In the genomic region with DNA sequence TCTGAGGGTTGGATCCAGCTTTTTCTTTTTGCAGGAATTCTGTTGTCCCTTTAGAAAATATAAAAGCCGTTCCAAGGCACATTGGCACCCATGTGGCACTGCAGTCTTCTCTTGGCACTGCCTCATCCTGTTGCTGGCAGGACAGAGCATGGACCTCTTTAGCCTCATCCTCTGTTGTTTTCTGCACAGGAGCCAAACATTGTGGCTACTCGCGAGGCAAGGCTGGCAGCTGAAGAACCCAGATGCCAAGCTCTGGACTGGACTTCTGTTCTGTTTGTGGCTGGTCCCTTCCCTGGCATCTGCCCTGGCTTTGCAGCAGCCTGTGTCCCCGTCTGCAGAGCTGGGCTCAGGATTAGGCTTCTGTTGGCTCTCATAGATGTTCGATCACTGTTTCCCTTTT, we compare ENCODE assay signal across 27 cellular contexts.
A peak's percentile ranks its signal among the peaks of the same experiment; 100 is the strongest.
DNase-seq lines count a peak whose midpoint lies in the region; ATAC-seq and TF ChIP-seq lines count a peak whose summit lies in the region.
"Had no signal": no experiment of that assay in that cellular context is flagged by ENCODE, and none has a peak within 500 bp of the region (broad histone marks: within the 10 kb centered on the region; RNA-seq: fewer than 3 reads in every experiment).

No MANE protein-coding gene starts in this region.

- ATAC-seq in activated T-cell treated with anti-CD3 and anti-CD28 coated beads, Interleukin-2, amount 50 U/mL, for 4 hours, result no peak
- ATAC-seq: activated CD8-positive, alpha-beta T cell treated with anti-CD3 and anti-CD28 coated beads for 36 hours; activated naive CD4-positive, alpha-beta T cell treated with anti-CD3 and anti-CD28 coated beads, Interleukin-2, amount 50 U/mL, for 72 hours; stimulated activated naive CD8-positive, alpha-beta T cell treated with anti-CD3 and anti-CD28 coated beads, Interleukin-15, amount 100 ng/mL, for 72 hours had no signal

- H3K4me1 Mint-ChIP-seq in activated T-cell treated with anti-CD3 and anti-CD28 coated beads, Interleukin-2, amount 50 U/mL, for 4 hours (ENCODE audit: low read depth), result no peaks in the 10 kb centered on the region

- no peaks in the 10 kb centered on the region for H4K20me1 ChIP-seq in OCI-LY7 (ENCODE audit: insufficient read depth, low read length)
- H4K20me1 ChIP-seq: BLaER1 had no signal

- no peaks in the 10 kb centered on the region for H3K36me3 ChIP-seq in OCI-LY7 (ENCODE audit: insufficient read depth, low read length)
- H3K36me3 ChIP-seq: ascending aorta, BLaER1, cardiac muscle cell, tibial nerve had no signal

- no peaks in the 10 kb centered on the region for H3K36me3 Mint-ChIP-seq in activated T-cell treated with anti-CD3 and anti-CD28 coated beads, Interleukin-2, amount 50 U/mL, for 4 hours (ENCODE audit: insufficient read depth)
- H3K36me3 Mint-ChIP-seq: activated naive CD4-positive, alpha-beta T cell treated with anti-CD3 and anti-CD28 coated beads, Interleukin-2, amount 50 U/mL, for 72 hours had no signal

- in situ Hi-C loops in GM13976 (cut with MboI; ENCODE audit: low sequenced_read_pairs, unreplicated experiment), result no loop called here

- no peak overlapping the region for H3K4me2 ChIP-seq in OCI-LY7 (ENCODE audit: low read length)

- H2AFZ ChIP-seq in OCI-LY7 (ENCODE audit: low read length), result 0 out of 2 replicates have a peak overlapping the region, but pooled peaks have one; percentile 10

- no peak overlapping the region for H3K4me3 ChIP-seq in OCI-LY7 (ENCODE audit: low read depth, low read length, poor library complexity, severe bottlenecking)
- H3K4me3 ChIP-seq: ascending aorta, BLaER1, cardiac muscle cell, lung, SK-N-MC, tibial nerve had no signal

- no peaks in the 10 kb centered on the region for H3K79me2 ChIP-seq in OCI-LY7 (ENCODE audit: insufficient read depth, low read depth, low read length)

- BruUV-seq in OCI-LY7 (replicated peaks; lab: Mats Ljungman, UMichigan), result no TSS peak

- H3K27me3 Mint-ChIP-seq in activated T-cell treated with anti-CD3 and anti-CD28 coated beads, Interleukin-2, amount 50 U/mL, for 4 hours (ENCODE audit: low read depth), result peaks cover 14% of the 10 kb centered on the region
- H3K27me3 Mint-ChIP-seq: stimulated activated naive CD8-positive, alpha-beta T cell treated with anti-CD3 and anti-CD28 coated beads, Interleukin-15, amount 100 ng/mL, for 72 hours had no signal

- H3K4me3 Mint-ChIP-seq in activated T-cell treated with anti-CD3 and anti-CD28 coated beads, Interleukin-2, amount 50 U/mL, for 4 hours, result no peak overlapping the region
- H3K4me3 Mint-ChIP-seq: activated CD8-positive, alpha-beta T cell treated with anti-CD3 and anti-CD28 coated beads for 36 hours; stimulated activated naive CD8-positive, alpha-beta T cell treated with anti-CD3 and anti-CD28 coated beads, Interleukin-15, amount 100 ng/mL, for 72 hours had no signal

- intact Hi-C loops in OCI-LY7 (cut with micrococcal nuclease; ENCODE audit: unreplicated experiment), result no loop called here
- intact Hi-C loops in head of caudate nucleus (cut with DNase I), result no loop called here

- no peaks in the 10 kb centered on the region for H3K9me3 ChIP-seq in OCI-LY7 (ENCODE audit: low read length)
- H3K9me3 ChIP-seq: ascending aorta, tibial nerve had no signal

- H3K4me1 ChIP-seq in OCI-LY7 (ENCODE audit: insufficient read depth, low read length, poor library complexity, severe bottlenecking), result no peaks in the 10 kb centered on the region
- H3K4me1 ChIP-seq: ascending aorta, tibial nerve had no signal

- H3K9me2 ChIP-seq in OCI-LY7 (ENCODE audit: insufficient read depth, low read length), result no peaks in the 10 kb centered on the region

- CTCF ChIA-PET in OCI-LY7 (lab: Charles Lee; ENCODE audit: unreplicated experiment), result no interaction called here

- H3K9me3 Mint-ChIP-seq in activated T-cell treated with anti-CD3 and anti-CD28 coated beads, Interleukin-2, amount 50 U/mL, for 4 hours, result no peaks in the 10 kb centered on the region
- H3K9me3 Mint-ChIP-seq: activated CD8-positive, alpha-beta T cell treated with anti-CD3 and anti-CD28 coated beads for 36 hours; activated naive CD4-positive, alpha-beta T cell treated with anti-CD3 and anti-CD28 coated beads, Interleukin-2, amount 50 U/mL, for 72 hours; activated T-helper 2 cell treated with anti-CD3 and anti-CD28 coated beads, Interferon-gamma antibody, Interleukin-2, Interleukin-4, amounts not matched to agents 10 μg/mL and 5 μg/mL and 100 μg/mL, durations not matched to agents 14 hours and 24 hours and 36 hours; stimulated activated naive CD8-positive, alpha-beta T cell treated with anti-CD3 and anti-CD28 coated beads, Interleukin-15, amount 100 ng/mL, for 72 hours had no signal

- POLR2A ChIA-PET in OCI-LY7 (lab: Charles Lee), result interaction anchor here (0.6 to 1.2 kb wide), 3 partner anchors 9 to 322 kb away, joined by 3 to 4 read pairs (median 3); no protein-coding TSS in a partner anchor

- peak; percentile 89 for DNase-seq in Ammon's horn (ENCODE audit: low spot score)
- no peak for DNase-seq in OCI-LY7 (ENCODE audit: low spot score)
- peak; percentile 37 to 92 (median 81) for DNase-seq in head of caudate nucleus
- DNase-seq in occipital lobe (lab: John Stamatoyannopoulos, UW), result peak; percentile 82
- DNase-seq in DMS79 (lab: John Stamatoyannopoulos, UW), result no peak
- no peak for DNase-seq in GM13976 (ENCODE audit: low spot score)
- DNase-seq in activated T-cell treated with anti-CD3 and anti-CD28 coated beads, Interleukin-2, amount 50 U/mL, for 4 hours, result no peak
- no peak for DNase-seq in Kasumi-1 (lab: John Stamatoyannopoulos, UW)
- DNase-seq: activated CD4-positive, alpha-beta T cell treated with anti-CD3 and anti-CD28 coated beads for 1 hour; activated CD8-positive, alpha-beta T cell treated with anti-CD3 and anti-CD28 coated beads for 36 hours; COR-L47; dermis blood vessel endothelial cell; KG1; MV-4-11; NCI-H146; NCI-H774; stimulated activated naive CD8-positive, alpha-beta T cell treated with anti-CD3 and anti-CD28 coated beads, Interleukin-15, amount 100 ng/mL, for 72 hours; T-helper 2 cell had no signal

- TF ChIP-seq CTCF in OCI-LY7 (conservative IDR thresholded peaks at IDR 0.05; ENCODE audit: low read length) (no peak), GM13976 (IDR thresholded peaks at IDR 0.05; ENCODE audit: borderline replicate concordance, control extremely low read depth, extremely low read depth, insufficient read depth, missing control alignments) (no peak)

- no peak overlapping the region for H3K27ac ChIP-seq in OCI-LY7 (ENCODE audit: low read depth, low read length, poor library complexity, severe bottlenecking)
- H3K27ac ChIP-seq: ascending aorta, BLaER1, cardiac muscle cell, RWPE1, SK-N-MC, tibial nerve had no signal

Comparison
In these comparisons a context has a peak if more than half of its experiments do, and no peak if none do; other contexts are left out.
1. DNase-seq: peak in Ammon's horn (single experiment), head of caudate nucleus (42 of 42) and occipital lobe (single experiment); none in OCI-LY7 (single experiment), DMS79 (single experiment), GM13976 (single experiment), activated T-cell treated with anti-CD3 and anti-CD28 coated beads, Interleukin-2, amount 50 U/mL, for 4 hours (single experiment) and Kasumi-1 (0 of 2).